Comparison of ENCODE assay signal across 22 cellular contexts in the genomic region with DNA sequence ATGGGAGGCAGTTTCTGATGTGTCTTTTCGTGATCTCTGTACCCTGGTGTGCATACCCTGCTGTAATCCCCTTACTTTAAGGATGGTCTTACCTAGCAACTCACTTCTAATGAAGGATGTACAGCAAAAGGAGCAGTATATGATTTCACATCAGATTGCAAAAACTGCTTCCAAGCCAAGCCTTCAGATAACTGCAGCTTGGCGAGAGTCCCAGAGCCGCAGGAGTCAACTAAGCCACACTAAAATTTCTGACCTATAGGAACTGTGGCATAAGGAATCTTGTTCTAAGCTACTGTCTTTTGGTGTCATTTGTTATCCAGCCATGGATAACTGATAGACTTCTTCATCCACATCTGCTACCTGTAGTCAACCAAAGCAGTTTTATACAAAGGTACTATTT.
A peak's percentile ranks its signal among the peaks of the same experiment; 100 is the strongest.
DNase-seq lines count a peak whose midpoint lies in the region; ATAC-seq and TF ChIP-seq lines count a peak whose summit lies in the region.
"Had no signal": no experiment of that assay in that cellular context is flagged by ENCODE, and none has a peak within 500 bp of the region (broad histone marks: within the 10 kb centered on the region; RNA-seq: fewer than 3 reads in every experiment).

No MANE protein-coding gene starts in this region.

- H3K79me2 ChIP-seq in SK-N-SH (ENCODE audit: insufficient read depth) = no peaks in the 10 kb centered on the region

- H2AFZ ChIP-seq in SK-N-SH (ENCODE audit: low read depth) = no peak overlapping the region

- no peak for ATAC-seq in SK-N-SH treated with all-trans-retinoic acid at 6 μM for 48 hours
- ATAC-seq in left lobe of liver = peak; percentile 72
- ATAC-seq in GM21723 (IDR thresholded peaks at IDR 0.05; ENCODE audit: unreplicated experiment) = no peak
- ATAC-seq in GM21619 (IDR thresholded peaks at IDR 0.05; ENCODE audit: unreplicated experiment) = no peak

- no peak overlapping the region for H3K4me2 ChIP-seq in SK-N-SH

- in situ Hi-C loops in brain microvascular endothelial cell (cut with HindIII; ENCODE audit: low pct_ligation_motif_present, low sequenced_read_pairs) = no loop called here

- H3K27ac ChIP-seq in SK-N-SH (ENCODE audit: low read depth in 2 of 2, low read length in 1 of 2) (no peak overlapping the region), brain microvascular endothelial cell (no peak overlapping the region)
- H3K27ac ChIP-seq: C4-2B, HL-60 had no signal

- no peaks in the 10 kb centered on the region for H3K9me2 ChIP-seq in SK-N-SH

- no peaks in the 10 kb centered on the region for H3K36me3 ChIP-seq in SK-N-SH (replicated peaks in 1 of 2; ENCODE audit: control insufficient read depth in 1 of 2, insufficient read depth in 2 of 2, low read length in 1 of 2)
- H3K36me3 ChIP-seq in brain microvascular endothelial cell (replicated peaks) = no peaks in the 10 kb centered on the region

- no peaks in the 10 kb centered on the region for H4K20me1 ChIP-seq in SK-N-SH (ENCODE audit: insufficient read depth)

- H3F3A ChIP-seq in SK-N-SH (replicated peaks; ENCODE audit: insufficient read depth) = no peaks in the 10 kb centered on the region

- no peak for TF ChIP-seq RAD21 in SK-N-SH (IDR thresholded peaks at IDR 0.05; ENCODE audit: low read length)

- CTCF ChIA-PET in SK-N-SH (lab: Yijun Ruan, JAX) = no interaction called here

- 84% methylated on average over 3 of the region's 3 CpGs for WGBS in SK-N-SH (ENCODE audit: low lambda C conversion rate)

- POLR2A ChIA-PET in SK-N-SH (lab: Yijun Ruan, JAX) = no interaction called here

- TF ChIP-seq CTCF in SK-N-SH (IDR thresholded peaks at IDR 0.05) (no peak), brain microvascular endothelial cell (IDR thresholded peaks at IDR 0.05; ENCODE audit: low read depth, low read length, missing control alignments) (no peak)

- H3K9me3 ChIP-seq in SK-N-SH = no peaks in the 10 kb centered on the region

- TF ChIP-seq EP300 in SK-N-SH (IDR thresholded peaks at IDR 0.05; ENCODE audit: borderline replicate concordance in 1 of 2, low read depth in 1 of 2, low read length in 1 of 2) = no peak

- H3K27me3 ChIP-seq in SK-N-SH (ENCODE audit: insufficient read depth) (no peaks in the 10 kb centered on the region), brain microvascular endothelial cell (replicated peaks) (no peaks in the 10 kb centered on the region)

- H3K4me3 ChIP-seq in SK-N-SH (ENCODE audit: low read depth in 2 of 2, low read length in 1 of 2) = no peak overlapping the region
- H3K4me3 ChIP-seq in brain microvascular endothelial cell (ENCODE audit: low read depth, low read length) = no peak overlapping the region

- no peak overlapping the region for H3K9ac ChIP-seq in SK-N-SH

- peaks cover 8 to 22% of the 10 kb centered on the region in 2 experiments; a peak in 2 of 4 replicates for H3K4me1 ChIP-seq in SK-N-SH (ENCODE audit: control insufficient read depth in 1 of 2, insufficient read depth in 2 of 2, low read depth in 1 of 2, low read length in 1 of 2)

- no peak for DNase-seq in SK-N-SH
- DNase-seq in NCI-H2171 (lab: John Stamatoyannopoulos, UW) = peak; percentile 15
- DNase-seq in brain microvascular endothelial cell = peak; percentile 34
- peak; percentile 42 for DNase-seq in left lobe of liver (ENCODE audit: low spot score)
- no peak for DNase-seq in Ammon's horn (ENCODE audit: low spot score)
- DNase-seq: DMS79 treated with DMSO at 0.1 percent for 48 hours; H7; HFFc6; Karpas-422; MM.1S; NCI-H1092; NCI-H2107; NCI-H526; NK-92 treated with Interleukin-12 subunit alpha and Interleukin-12 subunit beta, amount 100 ng/mL, for 24 hours; RPMI8226; SHP77 treated with DMSO at 0.1 percent for 48 hours; T-helper 1 cell had no signal

TF ChIP-seq in SK-N-SH, 30 proteins besides CTCF, POLR2A, EP300 and RAD21:
- TF ChIP-seq NFIC (IDR thresholded peaks at IDR 0.05; ENCODE audit: borderline replicate concordance) = 0 out of 2 replicates have a peak, but pooled peaks have one; percentile 31
- TF ChIP-seq USF1 (IDR thresholded peaks at IDR 0.05; ENCODE audit: borderline replicate concordance, low read depth) = no peak

TF ChIP-seq in SK-N-SH treated with all-trans-retinoic acid at 6 μM for 48 hours, 23 proteins besides CTCF, POLR2A, EP300 and RAD21:
- no peak for TF ChIP-seq BACH2 (CRISPR knock-in tag; IDR thresholded peaks at IDR 0.05; ENCODE audit: borderline replicate concordance)
- no peak for TF ChIP-seq CREB5 (CRISPR knock-in tag; IDR thresholded peaks at IDR 0.05; ENCODE audit: low read depth)
- no peak for TF ChIP-seq ISL1 (CRISPR knock-in tag; IDR thresholded peaks at IDR 0.05)
- no peak for TF ChIP-seq ZFP3 (CRISPR knock-in tag; IDR thresholded peaks at IDR 0.05)
- no peak for TF ChIP-seq GLIS3 (CRISPR knock-in tag; IDR thresholded peaks at IDR 0.05)
- TF ChIP-seq ZNF565 (CRISPR knock-in tag; conservative IDR thresholded peaks at IDR 0.05; ENCODE audit: low read depth) = no peak
- no peak for TF ChIP-seq ESRRG (CRISPR knock-in tag; IDR thresholded peaks at IDR 0.05)
- no peak for TF ChIP-seq CSDC2 (CRISPR knock-in tag; IDR thresholded peaks at IDR 0.05)
- no peak for TF ChIP-seq TOX (CRISPR knock-in tag; IDR thresholded peaks at IDR 0.05; ENCODE audit: borderline replicate concordance)
- no peak for TF ChIP-seq ZC3H10 (CRISPR knock-in tag; IDR thresholded peaks at IDR 0.05)
- TF ChIP-seq RARB (CRISPR knock-in tag; IDR thresholded peaks at IDR 0.05) = no peak
- no peak for TF ChIP-seq PPARA (CRISPR knock-in tag; IDR thresholded peaks at IDR 0.05; ENCODE audit: borderline replicate concordance)

Comparison
In these comparisons a context has a peak if more than half of its experiments do, and no peak if none do; other contexts are left out.
1. DNase-seq: peak in NCI-H2171 (single experiment), brain microvascular endothelial cell (single experiment) and left lobe of liver (single experiment); none in SK-N-SH (single experiment) and Ammon's horn (single experiment).